Comparison of ENCODE assay signal across 29 cellular contexts in genomic region chr3:101845405-101845804, GRCh38.
"Had no signal": no experiment of that assay in that cellular context is flagged by ENCODE, and none has a peak within 500 bp of the region (broad histone marks: within the 10 kb centered on the region; RNA-seq: fewer than 3 reads in every experiment).

No MANE protein-coding gene starts in this region.

- DNase-seq: activated B cell treated with CpG ODN at 0.5 μM for 24 hours; activated CD4-positive, alpha-beta memory T cell treated with anti-CD3 and anti-CD28 coated beads, Interleukin-2, amount 10 ng/mL, durations not matched to agents 7 days and 5 days; activated CD4-positive, alpha-beta T cell treated with anti-CD3 and anti-CD28 coated beads for 48 hours; activated effector memory CD4-positive, alpha-beta T cell treated with Interleukin-2 at 50 U/mL for 16 hours; activated naive CD4-positive, alpha-beta T cell treated with anti-CD3 and anti-CD28 coated beads for 36 hours; activated naive CD8-positive, alpha-beta T cell treated with anti-CD3 and anti-CD28 coated beads, Interleukin-2, amount 10 ng/mL, durations not matched to agents 7 days and 5 days; activated T-cell treated with anti-CD3 and anti-CD28 coated beads, Interleukin-2, amount 50 U/mL, for 4 hours; central memory CD4-positive, alpha-beta T cell; cerebellar nuclear complex; cortex of kidney; dermis blood vessel endothelial cell; effector CD4-positive, alpha-beta T cell; effector memory CD8-positive, alpha-beta T cell; erythroblast; foreskin keratinocyte; gastrocnemius medialis; glutamatergic neuron; heart left ventricle; SW 1271; T-cell; T1000; WERI-Rb-1 had no signal

- H3K9me3 ChIP-seq: ascending aorta, breast epithelium, esophagus muscularis mucosa, gastrocnemius medialis, heart left ventricle had no signal

- H3K4me3 ChIP-seq: ascending aorta, breast epithelium, cardiac muscle cell, esophagus muscularis mucosa, gastrocnemius medialis, heart left ventricle had no signal

- H3K27ac ChIP-seq: ascending aorta, breast epithelium, cardiac muscle cell, esophagus muscularis mucosa, foreskin keratinocyte, gastrocnemius medialis, heart left ventricle, WERI-Rb-1 had no signal

- H3K4me1 ChIP-seq: breast epithelium, foreskin keratinocyte had no signal

- ATAC-seq: activated CD4-positive, CD25-positive, alpha-beta regulatory T cell treated with anti-CD3 and anti-CD28 coated beads, Interleukin-2, amount 50 U/mL, for 24 hours; activated naive CD4-positive, alpha-beta T cell treated with anti-CD3 and anti-CD28 coated beads, Interleukin-2, amount 50 U/mL, for 72 hours; activated T-cell treated with anti-CD3 and anti-CD28 coated beads, Interleukin-2, amount 50 U/mL, for 4 hours; activated T-helper 17 cell treated with anti-CD3 and anti-CD28 coated beads, Interleukin-2, amount 50 U/mL, for 72 hours; effector memory CD8-positive, alpha-beta T cell; foreskin keratinocyte; gastrocnemius medialis; heart left ventricle; T-cell had no signal

- H3K27me3 ChIP-seq: ascending aorta, breast epithelium, cardiac muscle cell, esophagus muscularis mucosa, foreskin keratinocyte, gastrocnemius medialis, heart left ventricle had no signal

- H3K36me3 ChIP-seq: breast epithelium, cardiac muscle cell, esophagus muscularis mucosa, gastrocnemius medialis, heart left ventricle, WERI-Rb-1 had no signal
